In the genomic region with DNA sequence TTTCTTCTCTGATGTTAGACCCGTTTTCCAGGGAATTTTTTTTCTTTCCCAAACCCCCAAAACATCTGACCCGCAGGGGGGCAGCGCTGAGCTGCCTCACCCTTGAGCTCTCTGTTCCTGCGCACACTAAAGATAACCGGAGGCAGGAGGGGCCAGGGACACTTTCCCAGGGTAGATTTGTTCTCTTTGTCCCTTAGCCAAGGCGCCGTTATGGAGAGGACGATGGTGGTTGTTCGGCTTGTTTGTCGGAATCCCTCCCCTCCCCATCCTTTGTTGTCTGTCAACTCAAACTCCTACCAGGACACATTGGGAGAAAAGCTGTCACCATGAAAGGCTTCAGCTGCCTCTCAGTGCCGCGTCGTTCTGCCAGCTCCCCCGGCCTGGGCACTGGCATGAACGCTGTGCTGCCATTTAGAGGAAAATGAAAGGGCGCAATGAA, we compare ENCODE assay signal across 12 cellular contexts.
DNase-seq lines count a peak whose midpoint lies in the region; FAIRE-seq and TF ChIP-seq lines count a peak whose summit lies in the region.
"Had no signal": no experiment of that assay in that cellular context is flagged by ENCODE, and none has a peak within 500 bp of the region (broad histone marks: within the 10 kb centered on the region; RNA-seq: fewer than 3 reads in every experiment).

No MANE protein-coding gene starts in this region.

- H3K18ac ChIP-seq in H1 (ENCODE audit: extremely low read depth, low read length), result peak overlapping the region; percentile 80; the same call in 1 of the 2 replicates

- no peak overlapping the region for H2AFZ ChIP-seq in OCI-LY7 (ENCODE audit: low read length)
- H2AFZ ChIP-seq in H1 (ENCODE audit: low read length), result peak overlapping the region; percentile 86

- BruUV-seq in OCI-LY7 (replicated peaks; lab: Mats Ljungman, UMichigan) (no TSS peak), Calu3 (replicated peaks; lab: Mats Ljungman, UMichigan) (no TSS peak)

- H2BK120ac ChIP-seq in H1 (replicated peaks; ENCODE audit: low read depth, low read length), result no peak overlapping the region

- H3K4ac ChIP-seq in H1 (replicated peaks; ENCODE audit: insufficient read length, low read depth, low read length), result no peak overlapping the region

- TF ChIP-seq EP300 in H1 (IDR thresholded peaks at IDR 0.05; ENCODE audit: borderline replicate concordance in 1 of 2, low read depth in 2 of 2, low read length in 2 of 2), result no peak

- TF ChIP-seq RAD21 in H1 (IDR thresholded peaks at IDR 0.05 in 1 of 2, conservative IDR thresholded peaks at IDR 0.05 in 1 of 2; ENCODE audit: low read depth in 2 of 2, low read length in 2 of 2), result peak; percentile 49 to 67

- H3K9me3 ChIP-seq in OCI-LY7 (ENCODE audit: low read length) (no peaks in the 10 kb centered on the region), H1 (ENCODE audit: insufficient read depth in 2 of 2, low read depth in 1 of 2, low read length in 1 of 2) (no peaks in the 10 kb centered on the region), tibial artery (no peaks in the 10 kb centered on the region)
- H3K9me3 ChIP-seq: vagina had no signal

- no peaks in the 10 kb centered on the region for H3K9me2 ChIP-seq in OCI-LY7 (ENCODE audit: insufficient read depth, low read length)

- no peaks in the 10 kb centered on the region for H3K27me3 Mint-ChIP-seq in Calu3 (ENCODE audit: unreplicated experiment)

- H3K4me3 ChIP-seq in OCI-LY7 (ENCODE audit: low read depth, low read length, poor library complexity, severe bottlenecking), result no peak overlapping the region
- no peak overlapping the region for H3K4me3 ChIP-seq in H1 (ENCODE audit: extremely low read depth in 1 of 4, insufficient read depth in 2 of 4, low read depth in 3 of 4, low read length in 4 of 4)
- H3K4me3 ChIP-seq in tibial artery, result no peak overlapping the region
- H3K4me3 ChIP-seq: vagina had no signal

- no peak overlapping the region for H2AK5ac ChIP-seq in H1 (ENCODE audit: low read depth, low read length)

- CTCF ChIA-PET in OCI-LY7 (lab: Charles Lee; ENCODE audit: unreplicated experiment) (interaction anchor here (0.6 kb wide), 1 partner anchor 646 kb away, joined by 5 read pairs; no protein-coding TSS in a partner anchor), H1 (lab: Charles Lee; ENCODE audit: partially characterized antibody) (interaction anchor here (0.7 to 1.7 kb wide), 13 partner anchors 9 to 1104 kb away, joined by 3 to 6 read pairs (median 4); no protein-coding TSS in a partner anchor), Calu3 (lab: Charles Lee) (no interaction called here)

- H4K8ac ChIP-seq in H1 (ENCODE audit: extremely low read depth, insufficient read depth, low read length), result no peak overlapping the region

- DNase-seq in OCI-LY7 (ENCODE audit: low spot score), result no peak
- peak; percentile 27 to 71 for DNase-seq in H1 (ENCODE audit: low read depth in 1 of 2, low spot score in 2 of 2)
- DNase-seq in islet precursor cell, result peak; percentile 72
- no peak for DNase-seq in tibial artery
- DNase-seq in activated CD4-positive, CD25-positive, alpha-beta regulatory T cell treated with anti-CD3 and anti-CD28 coated beads, Interleukin-2, amount 50 U/mL, for 72 hours, result no peak
- DNase-seq in central memory CD4-positive, alpha-beta T cell, result no peak
- no peak for DNase-seq in Calu3
- DNase-seq: activated CD8-positive, alpha-beta memory T cell treated with anti-CD3 and anti-CD28 coated beads, Interleukin-2, amount 50 U/mL, for 48 hours; foreskin melanocyte; NCI-H1436 treated with DMSO at 0.1 percent for 48 hours had no signal

- H4K91ac ChIP-seq in H1 (replicated peaks; ENCODE audit: insufficient read length, low read length), result no peak overlapping the region

- H4K20me1 ChIP-seq in OCI-LY7 (ENCODE audit: insufficient read depth, low read length) (no peaks in the 10 kb centered on the region), H1 (replicated peaks in 1 of 2; ENCODE audit: control insufficient read depth in 1 of 2, insufficient read depth in 2 of 2, low read length in 2 of 2) (no peaks in the 10 kb centered on the region)

- H2BK5ac ChIP-seq in H1 (ENCODE audit: low read depth, low read length), result no peak overlapping the region

- H3K23ac ChIP-seq in H1 (ENCODE audit: insufficient read length), result no peak overlapping the region

- POLR2A ChIA-PET in OCI-LY7 (lab: Charles Lee), result no interaction called here
- POLR2A ChIA-PET in H1 (lab: Charles Lee; ENCODE audit: partially characterized antibody), result interaction anchor here (1.0 kb wide), 1 partner anchor 11 kb away, joined by 4 read pairs; no protein-coding TSS in a partner anchor

- no peak overlapping the region for H3K14ac ChIP-seq in H1 (ENCODE audit: insufficient read length)

- no peak overlapping the region for H3K27ac Mint-ChIP-seq in Calu3 (ENCODE audit: unreplicated experiment)

- no peaks in the 10 kb centered on the region for H3K23me2 ChIP-seq in H1 (ENCODE audit: low read depth, low read length)

- H3K27ac ChIP-seq in OCI-LY7 (ENCODE audit: low read depth, low read length, poor library complexity, severe bottlenecking) (no peak overlapping the region), H1 (ENCODE audit: low read depth, low read length) (no peak overlapping the region), tibial artery (no peak overlapping the region)
- H3K27ac ChIP-seq: vagina had no signal

- H3K4me3 Mint-ChIP-seq in Calu3 (ENCODE audit: low read depth, unreplicated experiment), result no peak overlapping the region

- H2BK20ac ChIP-seq in H1 (ENCODE audit: low read length), result no peak overlapping the region

- peak; percentile 42 for FAIRE-seq in H1 (lab: Jason Lieb, UNC)
- FAIRE-seq: HTR-8/SVneo had no signal

- H3K4me2 ChIP-seq in OCI-LY7 (ENCODE audit: low read length) (no peak overlapping the region), H1 (ENCODE audit: insufficient read depth in 1 of 2, low read depth in 2 of 2, low read length in 2 of 2) (no peak overlapping the region; a peak in 1 of 4 replicates)

- no peaks in the 10 kb centered on the region for H3K79me1 ChIP-seq in H1 (ENCODE audit: low read depth, low read length)

- H3K79me2 ChIP-seq in OCI-LY7 (ENCODE audit: insufficient read depth, low read depth, low read length) (no peaks in the 10 kb centered on the region), H1 (ENCODE audit: control insufficient read depth in 1 of 2, insufficient read depth in 2 of 2, low read length in 2 of 2) (no peaks in the 10 kb centered on the region)

- H3K36me3 ChIP-seq in OCI-LY7 (ENCODE audit: insufficient read depth, low read length), result no peaks in the 10 kb centered on the region
- H3K36me3 ChIP-seq in H1 (ENCODE audit: control insufficient read depth in 2 of 4, insufficient read depth in 4 of 4, low read length in 3 of 4), result no peaks in the 10 kb centered on the region
- no peaks in the 10 kb centered on the region for H3K36me3 ChIP-seq in tibial artery
- H3K36me3 ChIP-seq: vagina had no signal

- TF ChIP-seq CTCF in OCI-LY7 (conservative IDR thresholded peaks at IDR 0.05; ENCODE audit: low read length) (peak; percentile 26; the same call in 1 of the 2 replicates), H1 (IDR thresholded peaks at IDR 0.05; ENCODE audit: control extremely low read depth in 1 of 3, insufficient read depth in 1 of 3, low read depth in 1 of 3, low read length in 3 of 3) (peak; percentile 32 to 34 (median 32); a peak in 3 of 4 replicates), tibial artery (IDR thresholded peaks at IDR 0.05) (peak; percentile 6 to 31), Calu3 (IDR thresholded peaks at IDR 0.05; ENCODE audit: unreplicated experiment) (no peak)

- no peaks in the 10 kb centered on the region for H3K9me3 Mint-ChIP-seq in Calu3 (ENCODE audit: low read depth, unreplicated experiment)

- H3K9ac ChIP-seq in H1 (replicated peaks in 1 of 4; ENCODE audit: extremely low read depth in 1 of 4, low read depth in 3 of 4, low read length in 3 of 4), result no peak overlapping the region

- peaks cover 13% of the 10 kb centered on the region for H3K4me1 Mint-ChIP-seq in Calu3 (ENCODE audit: low read depth, unreplicated experiment)

- H3K4me1 ChIP-seq in OCI-LY7 (ENCODE audit: insufficient read depth, low read length, poor library complexity, severe bottlenecking) (no peaks in the 10 kb centered on the region), H1 (replicated peaks in 1 of 4; ENCODE audit: control insufficient read depth in 3 of 4, insufficient read depth in 4 of 4, low read length in 3 of 4) (peaks cover 0 to 7% (median 3%) of the 10 kb centered on the region in 4 experiments; a peak in 5 of 7 replicates), tibial artery (no peaks in the 10 kb centered on the region)
- H3K4me1 ChIP-seq: vagina had no signal

- no peak overlapping the region for H2BK15ac ChIP-seq in H1 (ENCODE audit: low read length)

- no peaks in the 10 kb centered on the region for H3K36me3 Mint-ChIP-seq in Calu3 (ENCODE audit: insufficient read depth, unreplicated experiment)

- no peak overlapping the region for H4K5ac ChIP-seq in H1 (ENCODE audit: insufficient read length, low read depth, low read length)

- 57% methylated on average over 16 of the region's 16 CpGs; no CpG with 5 or more reads in 1 of the 2 experiments for WGBS in H1 (ENCODE audit: extremely low coverage in 1 of 2, insufficient coverage in 1 of 2, insufficient read length in 1 of 2, insufficient replicate concordance in 2 of 2, low coverage in 1 of 2, low lambda C conversion rate in 2 of 2, missing lambda C conversion rate in 1 of 2), 2 experiments

- intact Hi-C loops in OCI-LY7 (cut with micrococcal nuclease; ENCODE audit: unreplicated experiment) (no loop called here), tibial artery (cut with DNase I; ENCODE audit: low total_unique reads) (no loop called here), Calu3 (cut with micrococcal nuclease; ENCODE audit: unreplicated experiment) (no loop called here)

- H2BK12ac ChIP-seq in H1 (ENCODE audit: low read depth, low read length), result no peak overlapping the region

- no peak for TF ChIP-seq POLR2A in H1 (IDR thresholded peaks at IDR 0.05; ENCODE audit: control extremely low read depth in 1 of 2, low read depth in 2 of 2, low read length in 2 of 2)

- H3K27me3 ChIP-seq in H1 (replicated peaks in 1 of 4; ENCODE audit: control insufficient read depth in 3 of 4, extremely low read depth in 1 of 4, insufficient read depth in 3 of 4, low read length in 3 of 4) (no peaks in the 10 kb centered on the region), tibial artery (no peaks in the 10 kb centered on the region)
- H3K27me3 ChIP-seq: vagina had no signal

- H3K56ac ChIP-seq in H1 (replicated peaks; ENCODE audit: insufficient read length, low read depth, low read length), result no peak overlapping the region

TF ChIP-seq in H1, 55 proteins besides CTCF, POLR2A, EP300 and RAD21 (continues in another document):
- TF ChIP-seq PHF8 (conservative IDR thresholded peaks at IDR 0.05; ENCODE audit: low read depth, low read length) (no peak), SRF (IDR thresholded peaks at IDR 0.05; ENCODE audit: low read depth, low read length) (no peak), SP1 (IDR thresholded peaks at IDR 0.05; ENCODE audit: low read depth, low read length) (no peak), MAFK (IDR thresholded peaks at IDR 0.05; ENCODE audit: low read depth, low read length) (no peak), SAP30 (IDR thresholded peaks at IDR 0.05; ENCODE audit: insufficient read depth, insufficient replicate concordance, low read length) (no peak)
- TF ChIP-seq, protein P1, sequence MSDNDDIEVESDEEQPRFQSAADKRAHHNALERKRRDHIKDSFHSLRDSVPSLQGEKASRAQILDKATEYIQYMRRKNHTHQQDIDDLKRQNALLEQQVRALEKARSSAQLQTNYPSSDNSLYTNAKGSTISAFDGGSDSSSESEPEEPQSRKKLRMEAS (IDR thresholded peaks at IDR 0.05), result no peak

Comparison
In these comparisons a context has a peak if more than half of its experiments do, and no peak if none do; other contexts are left out.
1. DNase-seq: peak in H1 (2 of 2) and islet precursor cell (single experiment); none in OCI-LY7 (single experiment), tibial artery (0 of 2), activated CD4-positive, CD25-positive, alpha-beta regulatory T cell treated with anti-CD3 and anti-CD28 coated beads, Interleukin-2, amount 50 U/mL, for 72 hours (single experiment), central memory CD4-positive, alpha-beta T cell (single experiment) and Calu3 (single experiment).